7 cellular contexts compared by ENCODE assay signal in the genomic region with DNA sequence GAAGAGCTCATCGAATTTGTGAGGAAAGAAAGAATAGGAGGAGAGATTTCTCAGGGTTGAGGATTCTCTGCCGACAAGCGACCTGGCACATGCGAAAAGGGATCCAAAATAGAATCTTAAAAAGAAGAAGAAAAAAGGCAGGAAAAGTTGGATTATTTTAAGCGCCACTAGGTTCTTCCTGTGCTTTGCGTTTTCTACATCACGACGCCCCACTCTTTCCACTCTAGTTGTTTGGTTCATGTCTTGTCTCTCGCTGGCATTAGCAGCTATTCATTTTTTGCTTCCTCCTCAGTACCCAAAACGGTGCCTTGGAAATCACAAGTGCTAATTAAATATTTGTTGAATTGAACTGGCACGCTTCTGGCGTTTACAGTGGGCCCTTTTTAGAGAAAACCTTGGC. TPM values are rescaled to one million over a fixed set of nuclear protein-coding genes. Genes with fewer than 3 reads are reported as not detected.
DNase-seq lines count a peak whose midpoint lies in the region; ATAC-seq and TF ChIP-seq lines count a peak whose summit lies in the region.

No MANE protein-coding gene starts in this region.

- peaks cover 10 to 20% (median 15%) of the 10 kb centered on the region in 4 donors for H3K4me1 ChIP-seq in upper lobe of left lung

- ATAC-seq in GM18511 (IDR thresholded peaks at IDR 0.05; ENCODE audit: unreplicated experiment) = peak; percentile 14
- peak; percentile 18 for ATAC-seq in HG03354 (IDR thresholded peaks at IDR 0.05; ENCODE audit: poor library complexity, severe bottlenecking, unreplicated experiment)
- ATAC-seq in upper lobe of left lung (ENCODE audit: low FRiP score in 2 of 2) = peak in 1 of 2 donors; percentile 14
- ATAC-seq in GM21447 (IDR thresholded peaks at IDR 0.05; ENCODE audit: unreplicated experiment) = no peak

- no peaks in the 10 kb centered on the region for H3K9me3 ChIP-seq in upper lobe of left lung

- no peak for TF ChIP-seq POLR2A in upper lobe of left lung (IDR thresholded peaks at IDR 0.05)

- peak overlapping the region; percentile 51 for H3K27ac ChIP-seq in adipose tissue (ENCODE audit: low read depth, low read length)
- H3K27ac ChIP-seq in upper lobe of left lung = peak overlapping the region; percentile 81 to 89 (median 86)

- TF ChIP-seq CTCF in upper lobe of left lung (IDR thresholded peaks at IDR 0.05) = no peak

- no peaks in the 10 kb centered on the region for H3K27me3 ChIP-seq in upper lobe of left lung

- peak overlapping the region; percentile 58 to 74 (median 66) for H3K4me3 ChIP-seq in upper lobe of left lung

- whole genome bisulfite sequencing in adipose tissue, 3 donors = 1 to 5% (median 1%) methylated on average over 12 of the region's 12 CpGs
- 1 to 2% methylated on average over 12 of the region's 12 CpGs for WGBS in upper lobe of left lung, 2 donors

- no peak for TF ChIP-seq EP300 in upper lobe of left lung (IDR thresholded peaks at IDR 0.05)

- DNase-seq in inferior parietal cortex (ENCODE audit: extremely low spot score) = peak; percentile 66
- no peak for DNase-seq in upper lobe of left lung
- no peak for DNase-seq in NCI-H1930 (lab: John Stamatoyannopoulos, UW)

- H3K36me3 ChIP-seq in upper lobe of left lung = peaks cover 0 to 14% (median 5%) of the 10 kb centered on the region in 4 donors

RNA-seq across cellular contexts. Expression of a gene that starts 0.7 kb away (rescaled TPM):
- polyA plus RNA-seq in adipose tissue = 10 to 100 TPM in 1 of 3 donors, 1 to 10 TPM in 2; 6.4 to 12.4 (median 6.7) TPM
- 10 to 100 TPM in 3 of 6 donors, 1 to 10 TPM in 3; 7.4 to 28.9 (median 12.2) TPM for total RNA-seq in upper lobe of left lung

RNA-seq across cellular contexts. Expression of a gene that starts 54.7 kb away (rescaled TPM):
- polyA plus RNA-seq in adipose tissue = under 1 TPM in 2 of 3 donors, not detected in 1; 0.03 to 0.06 TPM
- total RNA-seq in upper lobe of left lung = not detected
